In the genomic region with DNA sequence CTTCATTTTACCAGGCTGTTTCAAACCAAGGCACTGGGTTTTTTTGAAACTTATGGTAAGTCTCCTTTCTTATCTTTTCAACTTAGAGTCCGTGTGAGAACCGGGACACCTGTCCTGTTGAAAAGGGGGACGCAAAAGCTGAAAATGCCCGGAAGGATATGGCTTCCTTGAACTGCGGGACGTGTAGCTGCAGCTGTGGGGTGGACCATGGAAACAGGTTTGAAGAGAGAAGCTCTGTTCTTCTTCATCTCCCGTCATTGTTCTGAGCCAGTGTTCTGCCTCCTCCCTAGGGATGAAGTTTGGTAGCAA, we compare ENCODE assay signal across 25 cellular contexts. TPM values are rescaled to one million over a fixed set of nuclear protein-coding genes. Genes with fewer than 3 reads are reported as not detected.
DNase-seq lines count a peak whose midpoint lies in the region; ATAC-seq and TF ChIP-seq lines count a peak whose summit lies in the region.
"Had no signal": no experiment of that assay in that cellular context is flagged by ENCODE, and none has a peak within 500 bp of the region (broad histone marks: within the 10 kb centered on the region; RNA-seq: fewer than 3 reads in every experiment).

No MANE protein-coding gene starts in this region.

- no peak for ATAC-seq in GM21528 (IDR thresholded peaks at IDR 0.05; ENCODE audit: low FRiP score, unreplicated experiment)
- ATAC-seq in stimulated activated naive B cell treated with anti-CD40 and anti-IgM and Interleukin-4, amounts not matched to agents 10 μg/mL and 1 μg/mL and 100 μg/mL, for 72 hours (replicated peaks): no peak

- H3K27ac ChIP-seq in BLaER1 (no peak overlapping the region), angular gyrus (ENCODE audit: low read depth, low read length) (peak overlapping the region; percentile 34), dorsolateral prefrontal cortex (peak overlapping the region in 30 of 59 donors; percentile 1 to 87 (median 69))
- H3K27ac ChIP-seq: 22Rv1 had no signal

- H3K4me3 Mint-ChIP-seq in nephron: no peak overlapping the region
- no peak overlapping the region for H3K4me3 Mint-ChIP-seq in stimulated activated naive B cell treated with anti-CD40 and anti-IgM and Interleukin-4, amounts not matched to agents 10 μg/mL and 1 μg/mL and 100 μg/mL, for 72 hours
- H3K4me3 Mint-ChIP-seq: B cell; CD14-positive monocyte; CD4-positive, alpha-beta memory T cell; CD4-positive, CD25-positive, alpha-beta regulatory T cell; CD8-positive, alpha-beta memory T cell had no signal

- peaks cover 7% of the 10 kb centered on the region for H3K27me3 Mint-ChIP-seq in nephron (ENCODE audit: low read depth)
- peaks cover 0 to 6% of the 10 kb centered on the region in 2 donors for H3K27me3 Mint-ChIP-seq in stimulated activated naive B cell treated with anti-CD40 and anti-IgM and Interleukin-4, amounts not matched to agents 10 μg/mL and 1 μg/mL and 100 μg/mL, for 72 hours

- no peaks in the 10 kb centered on the region for H3K9me3 Mint-ChIP-seq in nephron
- H3K9me3 Mint-ChIP-seq in stimulated activated naive B cell treated with anti-CD40 and anti-IgM and Interleukin-4, amounts not matched to agents 10 μg/mL and 1 μg/mL and 100 μg/mL, for 72 hours: no peaks in the 10 kb centered on the region
- H3K9me3 Mint-ChIP-seq: CD14-positive monocyte; CD4-positive, alpha-beta memory T cell; CD4-positive, CD25-positive, alpha-beta regulatory T cell; CD8-positive, alpha-beta memory T cell had no signal

- no peak overlapping the region for H3K4me3 ChIP-seq in BLaER1
- H3K4me3 ChIP-seq in dorsolateral prefrontal cortex: no peak overlapping the region
- H3K4me3 ChIP-seq: A549 had no signal

- H3K36me3 ChIP-seq in BLaER1: no peaks in the 10 kb centered on the region

- H4K20me1 ChIP-seq in BLaER1: no peaks in the 10 kb centered on the region

- intact Hi-C loops in dorsolateral prefrontal cortex (cut with DNase I): no loop called here

- no peak overlapping the region for H3K9ac ChIP-seq in BLaER1

- H3K4me2 ChIP-seq in BLaER1: peak overlapping the region; percentile 69; the same call in 1 of the 2 replicates
- H3K4me2 ChIP-seq: A549 had no signal

- TF ChIP-seq CTCF in dorsolateral prefrontal cortex (IDR thresholded peaks at IDR 0.05 in 54 of 56, conservative IDR thresholded peaks at IDR 0.05 in 2 of 56; ENCODE audit: low read depth in 1 of 56, partially characterized antibody in 56 of 56) (no peak), nephron (IDR thresholded peaks at IDR 0.05; ENCODE audit: unreplicated experiment in 3 of 3) (no peak)

- H3K27ac Mint-ChIP-seq in nephron: peak overlapping the region in 2 of 3 experiments; percentile 12 to 85
- H3K27ac Mint-ChIP-seq in stimulated activated naive B cell treated with anti-CD40 and anti-IgM and Interleukin-4, amounts not matched to agents 10 μg/mL and 1 μg/mL and 100 μg/mL, for 72 hours: no peak overlapping the region
- H3K27ac Mint-ChIP-seq: B cell; CD4-positive, alpha-beta memory T cell; CD8-positive, alpha-beta memory T cell had no signal

- peaks cover 26% of the 10 kb centered on the region for H3K4me1 Mint-ChIP-seq in nephron
- no peaks in the 10 kb centered on the region for H3K4me1 Mint-ChIP-seq in stimulated activated naive B cell treated with anti-CD40 and anti-IgM and Interleukin-4, amounts not matched to agents 10 μg/mL and 1 μg/mL and 100 μg/mL, for 72 hours
- H3K4me1 Mint-ChIP-seq: B cell; CD14-positive monocyte; CD4-positive, alpha-beta memory T cell; CD4-positive, CD25-positive, alpha-beta regulatory T cell; CD8-positive, alpha-beta memory T cell had no signal

- H3K9me3 ChIP-seq in BLaER1: no peaks in the 10 kb centered on the region
- H3K9me3 ChIP-seq: A549 had no signal

- no peaks in the 10 kb centered on the region for H3K36me3 Mint-ChIP-seq in nephron (ENCODE audit: low read depth)
- no peaks in the 10 kb centered on the region for H3K36me3 Mint-ChIP-seq in stimulated activated naive B cell treated with anti-CD40 and anti-IgM and Interleukin-4, amounts not matched to agents 10 μg/mL and 1 μg/mL and 100 μg/mL, for 72 hours
- H3K36me3 Mint-ChIP-seq: CD14-positive monocyte; CD4-positive, alpha-beta memory T cell had no signal

- H3K27me3 ChIP-seq in BLaER1 (no peaks in the 10 kb centered on the region), dorsolateral prefrontal cortex (no peaks in the 10 kb centered on the region)

- DNase-seq in dorsolateral prefrontal cortex (no peak), GDM1 (lab: John Stamatoyannopoulos, UW) (no peak), HCEC 1CT (no peak)
- no peak for DNase-seq in stimulated activated naive B cell treated with anti-CD40 and anti-IgM and Interleukin-4, amounts not matched to agents 10 μg/mL and 1 μg/mL and 100 μg/mL, for 72 hours
- DNase-seq: AML-193; C1 segment of cervical spinal cord; CD4-positive, alpha-beta memory T cell; CD4-positive, CD25-positive, alpha-beta regulatory T cell; CD8-positive, alpha-beta memory T cell; COR-L47; DMS 273 treated with DMSO at 0.1 percent for 48 hours; DMS153; DMS53; DMS79; DND-41; EL; GF-D8 had no signal

- peaks cover 19% of the 10 kb centered on the region for H3K4me1 ChIP-seq in BLaER1

RNA-seq across cellular contexts. Expression of a gene that starts 29.5 kb away (rescaled TPM):
- 10 to 100 TPM; 10.6 to 31.2 (median 20.7) TPM for total RNA-seq in dorsolateral prefrontal cortex

RNA-seq across cellular contexts. Expression of a gene that starts 40.6 kb away (rescaled TPM):
- total RNA-seq in dorsolateral prefrontal cortex: 100 to 1,000 TPM in 6 of 120 experiments, 10 to 100 TPM in 114; 44.3 to 131 (median 75.5) TPM
